ENCODE assay signal across 9 cellular contexts in the genomic region with DNA sequence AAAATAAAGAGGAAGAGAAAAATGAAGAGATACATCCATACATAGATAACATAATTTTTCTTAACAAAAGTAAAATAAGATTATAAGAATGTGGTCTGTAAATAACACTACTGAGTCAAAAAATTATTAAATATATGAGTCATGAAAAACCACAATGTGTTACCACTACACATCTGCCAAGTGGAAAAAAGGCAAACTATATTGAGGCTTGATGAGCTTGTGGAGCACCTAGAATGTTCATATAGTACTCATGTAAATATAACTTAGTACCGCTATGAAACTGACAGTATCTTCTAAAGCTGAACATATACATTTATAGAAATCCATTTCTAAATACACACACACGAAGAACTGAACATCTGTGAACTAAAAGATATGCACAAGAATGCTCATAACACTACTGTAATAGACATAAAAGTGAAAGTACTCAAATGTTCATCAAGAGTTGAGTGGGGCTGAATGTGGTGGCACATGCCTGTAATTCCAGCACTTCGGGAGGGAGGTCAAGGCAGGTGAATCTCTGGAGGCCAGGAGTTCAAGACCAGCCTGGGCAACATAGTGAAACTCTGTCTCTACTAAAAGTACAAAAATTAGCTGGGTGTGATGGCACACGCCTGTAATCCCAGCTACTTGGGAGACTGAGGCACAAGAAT. TPM values are rescaled to one million over a fixed set of nuclear protein-coding genes. Genes with fewer than 3 reads are reported as not detected.
DNase-seq lines count a peak whose midpoint lies in the region; ATAC-seq and TF ChIP-seq lines count a peak whose summit lies in the region.
"Had no signal": no experiment of that assay in that cellular context is flagged by ENCODE, and none has a peak within 500 bp of the region (broad histone marks: within the 10 kb centered on the region; RNA-seq: fewer than 3 reads in every experiment).

No MANE protein-coding gene starts in this region.

- TF ChIP-seq EP300 in SK-N-SH (IDR thresholded peaks at IDR 0.05; ENCODE audit: borderline replicate concordance in 1 of 2, low read depth in 1 of 2, low read length in 1 of 2): no peak

- POLR2A ChIA-PET in SK-N-SH (lab: Yijun Ruan, JAX): no interaction called here

- H2AFZ ChIP-seq in SK-N-SH (ENCODE audit: low read depth): no peak overlapping the region

- H3K4me2 ChIP-seq in SK-N-SH: no peak overlapping the region

- H3K36me3 Mint-ChIP-seq in activated CD8-positive, alpha-beta memory T cell treated with anti-CD3 and anti-CD28 coated beads, Interleukin-2, amount 10 ng/mL, durations not matched to agents 7 days and 5 days: peaks cover 55% of the 10 kb centered on the region
- no peaks in the 10 kb centered on the region for H3K36me3 Mint-ChIP-seq in osteocyte (ENCODE audit: unreplicated experiment)

- no peak overlapping the region for H3K4me3 ChIP-seq in SK-N-SH (ENCODE audit: low read depth in 2 of 2, low read length in 1 of 2)
- no peak overlapping the region for H3K4me3 ChIP-seq in H7 (ENCODE audit: insufficient read depth, low read depth, low read length)

- H3K9me2 ChIP-seq in SK-N-SH: no peaks in the 10 kb centered on the region

- H3K36me3 ChIP-seq in SK-N-SH (replicated peaks in 1 of 2; ENCODE audit: control insufficient read depth in 1 of 2, insufficient read depth in 2 of 2, low read length in 1 of 2): no peaks in the 10 kb centered on the region
- H3K36me3 ChIP-seq in H7 (replicated peaks; ENCODE audit: control insufficient read depth, insufficient read depth, low read length): no peaks in the 10 kb centered on the region

- H3K4me1 ChIP-seq in SK-N-SH (ENCODE audit: control insufficient read depth in 1 of 2, insufficient read depth in 2 of 2, low read depth in 1 of 2, low read length in 1 of 2): no peaks in the 10 kb centered on the region

- no peaks in the 10 kb centered on the region for H3K27me3 ChIP-seq in SK-N-SH (ENCODE audit: insufficient read depth)
- H3K27me3 ChIP-seq in H7 (ENCODE audit: control insufficient read depth, insufficient read depth, low read length): no peaks in the 10 kb centered on the region

- WGBS in SK-N-SH (ENCODE audit: low lambda C conversion rate): 29% methylated on average over 4 of the region's 4 CpGs

- H3K4me3 Mint-ChIP-seq in activated CD8-positive, alpha-beta memory T cell treated with anti-CD3 and anti-CD28 coated beads, Interleukin-2, amount 10 ng/mL, durations not matched to agents 7 days and 5 days: peak overlapping the region; percentile 8
- H3K4me3 Mint-ChIP-seq in osteocyte (ENCODE audit: unreplicated experiment): no peak overlapping the region

- H3K79me2 ChIP-seq in SK-N-SH (ENCODE audit: insufficient read depth): no peaks in the 10 kb centered on the region

- H3K9me3 Mint-ChIP-seq in activated CD8-positive, alpha-beta memory T cell treated with anti-CD3 and anti-CD28 coated beads, Interleukin-2, amount 10 ng/mL, durations not matched to agents 7 days and 5 days (ENCODE audit: low read depth): peaks cover 12% of the 10 kb centered on the region
- H3K9me3 Mint-ChIP-seq in osteocyte (ENCODE audit: unreplicated experiment): peaks cover 3% of the 10 kb centered on the region

- CTCF ChIA-PET in activated CD8-positive, alpha-beta memory T cell treated with anti-CD3 and anti-CD28 coated beads, Interleukin-2, amount 10 ng/mL, durations not matched to agents 7 days and 5 days (lab: Charles Lee): interaction anchor here (0.9 to 3.3 kb wide), 3 partner anchors 19 to 229 kb away, joined by 3 to 10 read pairs (median 4); a partner anchor contains a TSS
- CTCF ChIA-PET in SK-N-SH (lab: Yijun Ruan, JAX): no interaction called here

- no peaks in the 10 kb centered on the region for H4K20me1 ChIP-seq in SK-N-SH (ENCODE audit: insufficient read depth)

- H3K27ac Mint-ChIP-seq in activated CD8-positive, alpha-beta memory T cell treated with anti-CD3 and anti-CD28 coated beads, Interleukin-2, amount 10 ng/mL, durations not matched to agents 7 days and 5 days: peak overlapping the region; percentile 44
- H3K27ac Mint-ChIP-seq in osteocyte (ENCODE audit: unreplicated experiment): peak overlapping the region; percentile 28

- peaks cover 21% of the 10 kb centered on the region for H3K4me1 Mint-ChIP-seq in activated CD8-positive, alpha-beta memory T cell treated with anti-CD3 and anti-CD28 coated beads, Interleukin-2, amount 10 ng/mL, durations not matched to agents 7 days and 5 days
- H3K4me1 Mint-ChIP-seq in osteocyte (ENCODE audit: unreplicated experiment): peaks cover 9% of the 10 kb centered on the region

- no peak overlapping the region for H3K27ac ChIP-seq in SK-N-SH (ENCODE audit: low read depth in 2 of 2, low read length in 1 of 2)

- DNase-seq in activated CD8-positive, alpha-beta memory T cell treated with anti-CD3 and anti-CD28 coated beads, Interleukin-2, amount 10 ng/mL, durations not matched to agents 7 days and 5 days: no peak
- no peak for DNase-seq in activated CD8-positive, alpha-beta memory T cell treated with anti-CD3 and anti-CD28 coated beads for 24 hours
- DNase-seq in SK-N-SH: no peak
- DNase-seq in osteocyte (ENCODE audit: extremely low spot score, unreplicated experiment): no peak
- DNase-seq in T-helper 9 cell: no peak
- DNase-seq in H7: no peak
- no peak for DNase-seq in activated CD8-positive, alpha-beta memory T cell treated with anti-CD3 and anti-CD28 coated beads, Interleukin-2, amount 50 U/mL, for 48 hours
- DNase-seq: KBM-7 had no signal

- H3K9me3 ChIP-seq in SK-N-SH: no peaks in the 10 kb centered on the region

- H3F3A ChIP-seq in SK-N-SH (replicated peaks; ENCODE audit: insufficient read depth): peaks cover 6% of the 10 kb centered on the region

- no peak overlapping the region for H3K9ac ChIP-seq in SK-N-SH

- peak; percentile 95 for ATAC-seq in activated CD8-positive, alpha-beta memory T cell treated with anti-CD3 and anti-CD28 coated beads, Interleukin-2, amount 10 ng/mL, durations not matched to agents 7 days and 5 days
- ATAC-seq in HG02840 (IDR thresholded peaks at IDR 0.05; ENCODE audit: low FRiP score, unreplicated experiment): peak; percentile 94

- TF ChIP-seq RAD21 in SK-N-SH (IDR thresholded peaks at IDR 0.05; ENCODE audit: low read length): no peak

- no peak for TF ChIP-seq CTCF in SK-N-SH (IDR thresholded peaks at IDR 0.05)
- TF ChIP-seq CTCF in osteocyte (IDR thresholded peaks at IDR 0.05): no peak

- peaks cover 13% of the 10 kb centered on the region for H3K27me3 Mint-ChIP-seq in activated CD8-positive, alpha-beta memory T cell treated with anti-CD3 and anti-CD28 coated beads, Interleukin-2, amount 10 ng/mL, durations not matched to agents 7 days and 5 days
- peaks cover 13% of the 10 kb centered on the region for H3K27me3 Mint-ChIP-seq in osteocyte (ENCODE audit: unreplicated experiment)

TF ChIP-seq in SK-N-SH, 30 proteins besides CTCF, POLR2A, EP300 and RAD21:
- TF ChIP-seq FOXM1 (IDR thresholded peaks at IDR 0.05; ENCODE audit: low read depth): no peak
- TF ChIP-seq JUND (IDR thresholded peaks at IDR 0.05): peak; percentile 27

RNA-seq across cellular contexts. Expression of a gene that starts 18.5 kb away (rescaled TPM):
- 10 to 100 TPM; 32.0 to 38.6 TPM for total RNA-seq in activated CD8-positive, alpha-beta memory T cell treated with anti-CD3 and anti-CD28 coated beads, Interleukin-2, amount 10 ng/mL, durations not matched to agents 7 days and 5 days
- 8.5 and 13.7 TPM in 2 replicates for polyA plus RNA-seq in SK-N-SH (2012; rRNA removed)
- polyA plus RNA-seq in SK-N-SH (2012; cell fraction: cytosol; rRNA removed): 10.7 and 11.7 TPM in 2 replicates
- 10.6 and 18.9 TPM in 2 replicates for polyA plus RNA-seq in SK-N-SH (2012; cell fraction: nucleus; rRNA removed)
- total RNA-seq in osteocyte: 16.2 and 18.3 TPM in 2 replicates
- not detected in 2 replicates for total RNA-seq in H7 (2014; rRNA removed; shearing (Covaris generic))

RNA-seq across cellular contexts. Expression of a gene that starts 23.8 kb away (rescaled TPM):
- 100 to 1,000 TPM; 106 to 150 TPM for total RNA-seq in activated CD8-positive, alpha-beta memory T cell treated with anti-CD3 and anti-CD28 coated beads, Interleukin-2, amount 10 ng/mL, durations not matched to agents 7 days and 5 days
- polyA plus RNA-seq in SK-N-SH (2012; rRNA removed): 6.9 and 7.4 TPM in 2 replicates
- polyA plus RNA-seq in SK-N-SH (2012; cell fraction: cytosol; rRNA removed): 5.4 and 5.8 TPM in 2 replicates
- polyA plus RNA-seq in SK-N-SH (2012; cell fraction: nucleus; rRNA removed): 10.0 and 19.7 TPM in 2 replicates
- total RNA-seq in osteocyte: 24.4 and 26.3 TPM in 2 replicates
- not detected in 2 replicates for total RNA-seq in H7 (2014; rRNA removed; shearing (Covaris generic))

RNA-seq across cellular contexts. Expression of a gene that starts 48.8 kb away (rescaled TPM):
- total RNA-seq in activated CD8-positive, alpha-beta memory T cell treated with anti-CD3 and anti-CD28 coated beads, Interleukin-2, amount 10 ng/mL, durations not matched to agents 7 days and 5 days: 10 to 100 TPM; 38.5 to 49.8 TPM
- polyA plus RNA-seq in SK-N-SH (2012; rRNA removed): 20.8 and 24.4 TPM in 2 replicates
- 30.2 and 40.0 TPM in 2 replicates for polyA plus RNA-seq in SK-N-SH (2012; cell fraction: cytosol; rRNA removed)
- 12.9 and 26.6 TPM in 2 replicates for polyA plus RNA-seq in SK-N-SH (2012; cell fraction: nucleus; rRNA removed)
- total RNA-seq in osteocyte: 39.8 and 40.2 TPM in 2 replicates
- 33.7 and 45.9 TPM in 2 replicates for total RNA-seq in H7 (2014; rRNA removed; shearing (Covaris generic))

RNA-seq across cellular contexts. Expression of a gene that starts 48.8 kb away (rescaled TPM):
- 10 to 100 TPM; 17.6 to 26.5 TPM for total RNA-seq in activated CD8-positive, alpha-beta memory T cell treated with anti-CD3 and anti-CD28 coated beads, Interleukin-2, amount 10 ng/mL, durations not matched to agents 7 days and 5 days
- polyA plus RNA-seq in SK-N-SH (2012; rRNA removed): 3.3 and 3.6 TPM in 2 replicates
- 4.3 and 4.8 TPM in 2 replicates for polyA plus RNA-seq in SK-N-SH (2012; cell fraction: cytosol; rRNA removed)
- 2.9 and 4.3 TPM in 2 replicates for polyA plus RNA-seq in SK-N-SH (2012; cell fraction: nucleus; rRNA removed)
- 13.5 and 14.3 TPM in 2 replicates for total RNA-seq in osteocyte
- 10.7 and 12.2 TPM in 2 replicates for total RNA-seq in H7 (2014; rRNA removed; shearing (Covaris generic))

Comparison
In these comparisons a context has a peak if more than half of its experiments do, and no peak if none do; other contexts are left out.
1. RNA of a gene that starts 18.5 kb away (total RNA-seq): 32.0 to 38.6 TPM in activated CD8-positive, alpha-beta memory T cell treated with anti-CD3 and anti-CD28 coated beads, Interleukin-2, amount 10 ng/mL, durations not matched to agents 7 days and 5 days and 16.2 to 18.3 TPM in osteocyte; not detected in H7; every median in the first group is over 10 times any median in the second.
2. RNA of a gene that starts 23.8 kb away (total RNA-seq): 106 to 150 TPM in activated CD8-positive, alpha-beta memory T cell treated with anti-CD3 and anti-CD28 coated beads, Interleukin-2, amount 10 ng/mL, durations not matched to agents 7 days and 5 days and 24.4 to 26.3 TPM in osteocyte; not detected in H7; every median in the first group is over 10 times any median in the second.